15 cellular contexts compared by ENCODE assay signal in the genomic region with DNA sequence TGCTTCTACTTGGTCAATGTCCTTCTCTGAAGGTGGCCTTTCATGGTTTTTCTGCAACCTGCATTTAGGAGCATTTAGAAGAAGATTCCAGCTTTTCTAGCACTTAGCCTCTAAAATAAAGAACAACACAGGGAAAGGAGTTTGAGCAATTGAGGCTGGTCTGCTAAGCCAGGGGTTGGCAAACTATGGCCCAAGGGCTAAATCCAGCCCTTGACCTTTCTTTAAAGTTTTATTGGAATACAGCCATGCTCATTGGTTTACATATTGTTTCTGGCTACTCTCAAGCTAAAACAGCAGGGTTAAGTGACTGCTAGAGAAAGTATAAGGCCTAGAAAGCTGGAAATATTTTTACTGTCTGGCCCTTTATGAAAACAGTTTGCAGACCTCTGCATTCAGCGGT. TPM values are rescaled to one million over a fixed set of nuclear protein-coding genes. Genes with fewer than 3 reads are reported as not detected.
A peak's percentile ranks its signal among the peaks of the same experiment; 100 is the strongest.
DNase-seq lines count a peak whose midpoint lies in the region; TF ChIP-seq lines count a peak whose summit lies in the region.
"Had no signal": no experiment of that assay in that cellular context is flagged by ENCODE, and none has a peak within 500 bp of the region (broad histone marks: within the 10 kb centered on the region; RNA-seq: fewer than 3 reads in every experiment).

No MANE protein-coding gene starts in this region.

- H3K27ac ChIP-seq in 22Rv1 (peak overlapping the region; percentile 93), hepatocyte (peak overlapping the region; percentile 33), smooth muscle cell (ENCODE audit: low read depth) (peak overlapping the region; percentile 21)
- H3K27ac ChIP-seq: SK-N-MC had no signal

- H3K9ac ChIP-seq in smooth muscle cell (ENCODE audit: low read depth): no peak overlapping the region

- H3F3A ChIP-seq in smooth muscle cell (ENCODE audit: low read depth): peaks cover 10% of the 10 kb centered on the region

- no peaks in the 10 kb centered on the region for H3K36me3 Mint-ChIP-seq in Caco-2 (ENCODE audit: insufficient read depth, unreplicated experiment)
- H3K36me3 Mint-ChIP-seq: CD14-positive monocyte had no signal

- BruUV-seq in Caco-2 (replicated peaks; lab: Mats Ljungman, UMichigan): no TSS peak

- H4K20me1 ChIP-seq in hepatocyte (ENCODE audit: insufficient read depth, poor library complexity, severe bottlenecking): no peaks in the 10 kb centered on the region
- no peaks in the 10 kb centered on the region for H4K20me1 ChIP-seq in smooth muscle cell (ENCODE audit: low read depth)

- H3K4me2 ChIP-seq in hepatocyte: no peak overlapping the region
- no peak overlapping the region for H3K4me2 ChIP-seq in smooth muscle cell

- H3K9me3 Mint-ChIP-seq in Caco-2 (ENCODE audit: unreplicated experiment): no peaks in the 10 kb centered on the region
- H3K9me3 Mint-ChIP-seq: CD14-positive monocyte; CD8-positive, alpha-beta memory T cell had no signal

- H3K4me1 Mint-ChIP-seq in Caco-2 (ENCODE audit: low read depth, unreplicated experiment): peaks cover 29% of the 10 kb centered on the region

- H3K4me3 Mint-ChIP-seq in Caco-2 (ENCODE audit: unreplicated experiment): no peak overlapping the region
- H3K4me3 Mint-ChIP-seq: CD14-positive monocyte; CD8-positive, alpha-beta memory T cell had no signal

- H3K36me3 ChIP-seq in Caco-2 (ENCODE audit: control insufficient read depth, insufficient read depth, low read length) (no peaks in the 10 kb centered on the region), hepatocyte (replicated peaks; ENCODE audit: insufficient read depth, low read depth) (no peaks in the 10 kb centered on the region), smooth muscle cell (ENCODE audit: low read depth) (no peaks in the 10 kb centered on the region)

- CTCF ChIA-PET in Caco-2 (lab: Charles Lee): interaction anchor here (1.8 kb wide), 1 partner anchor 108 kb away, joined by 7 read pairs; no protein-coding TSS in a partner anchor

- peaks cover 14% of the 10 kb centered on the region for H3K4me1 ChIP-seq in Caco-2
- peaks cover 14% of the 10 kb centered on the region for H3K4me1 ChIP-seq in hepatocyte (ENCODE audit: insufficient read depth)
- no peaks in the 10 kb centered on the region for H3K4me1 ChIP-seq in smooth muscle cell (ENCODE audit: low read depth)

- no peaks in the 10 kb centered on the region for H3K9me3 ChIP-seq in Caco-2
- no peaks in the 10 kb centered on the region for H3K9me3 ChIP-seq in hepatocyte (ENCODE audit: low read depth)
- H3K9me3 ChIP-seq in smooth muscle cell (replicated peaks; ENCODE audit: low read depth): no peaks in the 10 kb centered on the region

- 57% methylated on average over 1 of the region's 1 CpG for WGBS in hepatocyte (ENCODE audit: low lambda C conversion rate, missing lambda C conversion rate)
- 36% methylated on average over 1 of the region's 1 CpG for WGBS in smooth muscle cell (ENCODE audit: low lambda C conversion rate)

- POLR2A ChIA-PET in Caco-2 (lab: Charles Lee): interaction anchor here (0.6 kb wide), 1 partner anchor 36 kb away, joined by 4 read pairs; no protein-coding TSS in a partner anchor

- no peak overlapping the region for H3K4me3 ChIP-seq in Caco-2 (ENCODE audit: low read depth, low read length)
- H3K4me3 ChIP-seq in hepatocyte: no peak overlapping the region
- no peak overlapping the region for H3K4me3 ChIP-seq in smooth muscle cell
- H3K4me3 ChIP-seq: SK-N-MC had no signal

- no peaks in the 10 kb centered on the region for H3K27me3 Mint-ChIP-seq in Caco-2 (ENCODE audit: insufficient read depth, unreplicated experiment)

- no peaks in the 10 kb centered on the region for H3K9me2 ChIP-seq in hepatocyte (replicated peaks; ENCODE audit: insufficient read depth)

- no peaks in the 10 kb centered on the region for H3K27me3 ChIP-seq in Caco-2 (replicated peaks; ENCODE audit: control insufficient read depth, insufficient read depth, low read length)
- peaks cover 9% of the 10 kb centered on the region for H3K27me3 ChIP-seq in hepatocyte
- peaks cover 11% of the 10 kb centered on the region for H3K27me3 ChIP-seq in smooth muscle cell (ENCODE audit: low read depth)

- intact Hi-C loops in Caco-2 (cut with micrococcal nuclease; ENCODE audit: unreplicated experiment): loop anchor here (5.0 kb wide), 2 partner anchors 86 to 421 kb away; a partner anchor contains a TSS

- DNase-seq in Caco-2 (no peak), hepatocyte (ENCODE audit: low spot score) (no peak), smooth muscle cell (lab: John Stamatoyannopoulos, UW; ENCODE audit: unreplicated experiment) (no peak), NCI-H1417 treated with DMSO at 0.1 percent for 48 hours (lab: John Stamatoyannopoulos, UW) (no peak), amygdala (lab: John Stamatoyannopoulos, UW) (no peak), cerebellar cortex (ENCODE audit: low spot score) (no peak)
- DNase-seq: CD8-positive, alpha-beta memory T cell; Karpas-422; NCI-H1930; NCI-H226; NCI-H69; SIG-M5 had no signal

- no peak for TF ChIP-seq CTCF in 22Rv1 (IDR thresholded peaks at IDR 0.05)
- TF ChIP-seq CTCF in Caco-2 (IDR thresholded peaks at IDR 0.05; ENCODE audit: insufficient read depth in 1 of 2, low read depth in 1 of 2, low read length in 1 of 2, severe bottlenecking in 1 of 2, unreplicated experiment in 1 of 2): no peak
- TF ChIP-seq CTCF in hepatocyte (IDR thresholded peaks at IDR 0.05; ENCODE audit: poor library complexity): no peak
- no peak for TF ChIP-seq CTCF in smooth muscle cell (IDR thresholded peaks at IDR 0.05; ENCODE audit: borderline replicate concordance, insufficient read depth, poor library complexity, severe bottlenecking)

- H3K79me2 ChIP-seq in hepatocyte (no peaks in the 10 kb centered on the region), smooth muscle cell (ENCODE audit: low read depth) (no peaks in the 10 kb centered on the region)

- no peak overlapping the region for H2AFZ ChIP-seq in hepatocyte
- H2AFZ ChIP-seq in smooth muscle cell (ENCODE audit: low read depth): no peak overlapping the region

- H3K27ac Mint-ChIP-seq in Caco-2 (ENCODE audit: unreplicated experiment): peak overlapping the region; percentile 60
- H3K27ac Mint-ChIP-seq: CD8-positive, alpha-beta memory T cell had no signal

RNA-seq across cellular contexts. Expression of a gene that starts 39.3 kb away (rescaled TPM):
- 68.5 and 69.6 TPM in 2 replicates for total RNA-seq in Caco-2 (2022)
- total RNA-seq in hepatocyte: 94.5 and 95.2 TPM in 2 replicates
- 36.0 and 42.2 TPM in 2 replicates for polyA plus RNA-seq in hepatocyte
- 25.8 and 28.5 TPM in 2 replicates for total RNA-seq in smooth muscle cell
- 19.0 and 21.3 TPM in 2 replicates for polyA plus RNA-seq in smooth muscle cell

RNA-seq across cellular contexts. Expression of a gene that starts 39.6 kb away (rescaled TPM):
- total RNA-seq in Caco-2 (2022) (10.5 and 11.6 TPM in 2 replicates), hepatocyte (2.6 and 2.9 TPM in 2 replicates), smooth muscle cell (1.4 and 2.0 TPM in 2 replicates)
- polyA plus RNA-seq in hepatocyte (1.5 and 2.8 TPM in 2 replicates), smooth muscle cell (2.1 and 2.4 TPM in 2 replicates)
- polyA plus RNA-seq: CD14-positive monocyte had no signal

Comparison
In these comparisons a context has a peak if more than half of its experiments do, and no peak if none do; other contexts are left out.
1. H3K27ac ChIP-seq: peak in every context shown above with its lines; median percentile 93 in 22Rv1; 33 in hepatocyte; 21 in smooth muscle cell.